Comparison of ENCODE assay signal across 8 cellular contexts in the genomic region with DNA sequence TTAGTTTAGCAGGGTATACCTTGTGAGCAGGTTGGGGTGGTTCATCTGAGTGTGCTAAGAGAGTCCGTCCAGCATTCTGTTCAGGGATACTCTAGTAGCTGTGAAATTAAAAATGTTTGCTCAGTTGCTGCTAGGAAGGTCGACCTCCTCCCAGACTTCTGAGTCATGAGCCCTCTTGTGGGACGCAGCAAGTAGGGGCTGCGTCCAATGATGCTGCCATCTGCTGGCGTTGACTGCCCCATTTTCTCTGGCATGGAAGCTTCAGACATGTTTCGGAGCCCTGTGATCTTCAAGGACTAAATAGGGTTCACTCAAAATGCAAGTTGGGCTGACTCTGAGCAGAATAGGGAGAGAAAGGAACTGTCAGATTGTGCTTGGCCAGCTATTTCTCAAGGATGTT.
DNase-seq lines count a peak whose midpoint lies in the region; ATAC-seq and TF ChIP-seq lines count a peak whose summit lies in the region.

No MANE protein-coding gene starts in this region.

- H3K27me3 Mint-ChIP-seq in activated naive CD4-positive, alpha-beta T cell treated with anti-CD3 and anti-CD28 coated beads, Interleukin-2, amount 10 ng/mL, durations not matched to agents 7 days and 5 days: no peaks in the 10 kb centered on the region

- H3K4me1 ChIP-seq in heart left ventricle: no peaks in the 10 kb centered on the region
- H3K4me1 ChIP-seq in hepatocyte (ENCODE audit: insufficient read depth): no peaks in the 10 kb centered on the region

- H3K27ac ChIP-seq in heart left ventricle (no peak overlapping the region), hepatocyte (no peak overlapping the region)

- H4K20me1 ChIP-seq in hepatocyte (ENCODE audit: insufficient read depth, poor library complexity, severe bottlenecking): no peaks in the 10 kb centered on the region

- H3K36me3 ChIP-seq in heart left ventricle: no peaks in the 10 kb centered on the region
- no peaks in the 10 kb centered on the region for H3K36me3 ChIP-seq in hepatocyte (replicated peaks; ENCODE audit: insufficient read depth, low read depth)

- peak in 3 of 5 donors; percentile 10 to 58 (median 19) for DNase-seq in heart left ventricle
- no peak for DNase-seq in Right ventricle myocardium inferior (ENCODE audit: missing footprints)
- peak; percentile 64 for DNase-seq in NAMALWA (ENCODE audit: low spot score)
- DNase-seq in activated naive CD4-positive, alpha-beta T cell treated with anti-CD3 and anti-CD28 coated beads, Interleukin-2, amount 10 ng/mL, durations not matched to agents 7 days and 5 days: peak; percentile 41
- DNase-seq in hepatocyte (ENCODE audit: low spot score): peak; percentile 79
- peak; percentile 7 to 8 for DNase-seq in stimulated activated CD4-positive, alpha-beta T cell treated with anti-CD3 and anti-CD28 coated beads, Interleukin-2, amount 100 ng/mL, for 48 hours
- no peak for DNase-seq in NCI-H345 (lab: John Stamatoyannopoulos, UW)

- no peaks in the 10 kb centered on the region for H3K9me2 ChIP-seq in hepatocyte (replicated peaks; ENCODE audit: insufficient read depth)

- 24 to 47% (median 34%) methylated on average over 6 of the region's 6 CpGs for WGBS in heart left ventricle, 4 donors
- 31% methylated on average over 6 of the region's 6 CpGs for WGBS in hepatocyte (ENCODE audit: low lambda C conversion rate, missing lambda C conversion rate)

- H3K4me1 Mint-ChIP-seq in activated naive CD4-positive, alpha-beta T cell treated with anti-CD3 and anti-CD28 coated beads, Interleukin-2, amount 10 ng/mL, durations not matched to agents 7 days and 5 days: no peaks in the 10 kb centered on the region

- H3K4me2 ChIP-seq in hepatocyte: no peak overlapping the region

- intact Hi-C loops in heart left ventricle (cut with DNase I): loop anchor here in 1 of 10 donors (10.0 kb wide), 1 partner anchor 786 kb away; no protein-coding TSS in a partner anchor
- intact Hi-C loops in Right ventricle myocardium inferior (cut with DNase I): no loop called here

- peaks cover 4% of the 10 kb centered on the region for H3K9me3 Mint-ChIP-seq in activated naive CD4-positive, alpha-beta T cell treated with anti-CD3 and anti-CD28 coated beads, Interleukin-2, amount 10 ng/mL, durations not matched to agents 7 days and 5 days

- no peak overlapping the region for H3K27ac Mint-ChIP-seq in activated naive CD4-positive, alpha-beta T cell treated with anti-CD3 and anti-CD28 coated beads, Interleukin-2, amount 10 ng/mL, durations not matched to agents 7 days and 5 days

- TF ChIP-seq POLR2A in heart left ventricle (IDR thresholded peaks at IDR 0.05): no peak

- ATAC-seq in heart left ventricle (peak; percentile 20 to 73 (median 28)), Right ventricle myocardium inferior (no peak), GM21381 (IDR thresholded peaks at IDR 0.05; ENCODE audit: unreplicated experiment) (no peak)

- CTCF ChIA-PET in activated naive CD4-positive, alpha-beta T cell treated with anti-CD3 and anti-CD28 coated beads, Interleukin-2, amount 10 ng/mL, durations not matched to agents 7 days and 5 days (lab: Charles Lee): interaction anchor here (0.7 to 1.0 kb wide), 2 partner anchors 33 to 230 kb away, joined by 3 read pairs; no protein-coding TSS in a partner anchor

- H3K4me3 ChIP-seq in heart left ventricle (no peak overlapping the region), hepatocyte (no peak overlapping the region)

- no peak overlapping the region for H3K4me3 Mint-ChIP-seq in activated naive CD4-positive, alpha-beta T cell treated with anti-CD3 and anti-CD28 coated beads, Interleukin-2, amount 10 ng/mL, durations not matched to agents 7 days and 5 days

- TF ChIP-seq CTCF in heart left ventricle (IDR thresholded peaks at IDR 0.05) (peak in 7 of 12 donors; percentile 30 to 53 (median 35)), hepatocyte (IDR thresholded peaks at IDR 0.05; ENCODE audit: poor library complexity) (peak; percentile 61)

- H2AFZ ChIP-seq in hepatocyte: no peak overlapping the region

- no peaks in the 10 kb centered on the region for H3K79me2 ChIP-seq in hepatocyte

- H3K27me3 ChIP-seq in heart left ventricle (no peaks in the 10 kb centered on the region), hepatocyte (no peaks in the 10 kb centered on the region)

- H3K9me3 ChIP-seq in heart left ventricle: peaks cover 0 to 4% (median 0%) of the 10 kb centered on the region in 12 donors
- H3K9me3 ChIP-seq in hepatocyte (ENCODE audit: low read depth): no peaks in the 10 kb centered on the region

- no peaks in the 10 kb centered on the region for H3K36me3 Mint-ChIP-seq in activated naive CD4-positive, alpha-beta T cell treated with anti-CD3 and anti-CD28 coated beads, Interleukin-2, amount 10 ng/mL, durations not matched to agents 7 days and 5 days

Comparison
In these comparisons a context has a peak if more than half of its experiments do, and no peak if none do; other contexts are left out.
1. ATAC-seq: peak in heart left ventricle (4 of 4); none in Right ventricle myocardium inferior (single experiment) and GM21381 (single experiment).
2. DNase-seq: peak in heart left ventricle (3 of 5), NAMALWA (single experiment), activated naive CD4-positive, alpha-beta T cell treated with anti-CD3 and anti-CD28 coated beads, Interleukin-2, amount 10 ng/mL, durations not matched to agents 7 days and 5 days (single experiment), hepatocyte (single experiment) and stimulated activated CD4-positive, alpha-beta T cell treated with anti-CD3 and anti-CD28 coated beads, Interleukin-2, amount 100 ng/mL, for 48 hours (2 of 2); none in Right ventricle myocardium inferior (single experiment) and NCI-H345 (single experiment).